In the genomic region with DNA sequence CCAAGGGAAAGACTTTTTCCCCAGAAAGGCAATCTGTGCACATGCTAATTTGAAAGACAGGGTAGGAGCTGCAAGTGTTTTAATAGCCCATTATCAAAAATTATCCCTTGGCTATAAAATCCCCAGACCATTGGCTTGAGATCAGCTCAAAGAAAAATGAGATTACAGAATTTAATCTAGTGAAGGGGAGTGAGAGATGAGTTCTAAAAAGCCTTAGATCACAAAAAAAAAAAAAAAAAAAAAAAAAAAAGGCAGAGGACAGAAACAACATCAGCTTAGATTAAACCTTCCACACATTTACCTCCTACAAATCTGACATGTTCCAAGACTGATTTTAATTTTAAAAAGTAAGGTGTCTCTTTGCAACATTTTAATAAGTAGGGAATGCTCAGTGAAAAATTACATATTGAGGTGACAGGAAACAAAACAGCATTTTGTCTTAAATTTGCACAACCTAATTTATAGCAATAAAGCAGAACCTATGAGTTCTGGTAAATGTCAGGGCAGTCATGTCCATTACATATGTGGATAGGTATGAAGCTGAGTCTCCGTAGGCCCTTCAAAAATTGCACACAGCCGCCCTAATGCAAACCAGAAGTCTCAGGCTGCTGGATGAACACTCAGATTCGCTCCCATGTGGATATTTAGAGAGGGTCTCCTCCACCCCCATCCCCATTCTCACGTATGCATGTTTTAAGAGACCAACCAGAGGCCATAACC, we compare ENCODE assay signal across 12 cellular contexts. TPM values are rescaled to one million over a fixed set of nuclear protein-coding genes. Genes with fewer than 3 reads are reported as not detected.
DNase-seq lines count a peak whose midpoint lies in the region; ATAC-seq and TF ChIP-seq lines count a peak whose summit lies in the region.
"Had no signal": no experiment of that assay in that cellular context is flagged by ENCODE, and none has a peak within 500 bp of the region (broad histone marks: within the 10 kb centered on the region; RNA-seq: fewer than 3 reads in every experiment).

No MANE protein-coding gene starts in this region.

- H3K27ac Mint-ChIP-seq in activated naive CD4-positive, alpha-beta T cell treated with anti-CD3 and anti-CD28 coated beads for 36 hours, result no peak overlapping the region
- H3K27ac Mint-ChIP-seq: activated naive CD8-positive, alpha-beta T cell treated with anti-CD3 and anti-CD28 coated beads, Interleukin-2, amount 50 U/mL, for 24 hours; dendritic cell treated with granulocyte-macrophage colony-stimulating factor and Interleukin-4, amounts not matched to agents 40 ng/mL and 50 ng/mL, for 4 days had no signal

- H4K20me1 ChIP-seq in hepatocyte (ENCODE audit: insufficient read depth, poor library complexity, severe bottlenecking), result peaks cover 12% of the 10 kb centered on the region

- H3K4me3 ChIP-seq in cardiac fibroblast (replicated peaks in 1 of 2; ENCODE audit: low read depth in 2 of 2, low read length in 2 of 2) (no peak overlapping the region), hepatocyte (no peak overlapping the region), subcutaneous abdominal adipose tissue (ENCODE audit: low read depth in 1 of 5, low read length in 5 of 5) (no peak overlapping the region)
- H3K4me3 ChIP-seq: Peyer's patch had no signal

- H3K27me3 ChIP-seq in hepatocyte, result no peaks in the 10 kb centered on the region
- H3K27me3 ChIP-seq in subcutaneous abdominal adipose tissue (ENCODE audit: control insufficient read depth in 5 of 5, insufficient read depth in 4 of 5, low read length in 5 of 5), result no peaks in the 10 kb centered on the region
- H3K27me3 ChIP-seq: Peyer's patch had no signal

- CTCF ChIA-PET in activated naive CD4-positive, alpha-beta T cell treated with anti-CD3 and anti-CD28 coated beads for 36 hours (lab: Charles Lee), result no interaction called here

- TF ChIP-seq CTCF in cardiac fibroblast (IDR thresholded peaks at IDR 0.05; ENCODE audit: low read depth, low read length), result no peak
- no peak for TF ChIP-seq CTCF in hepatocyte (IDR thresholded peaks at IDR 0.05; ENCODE audit: poor library complexity)

- H3K27ac ChIP-seq in hepatocyte (peak overlapping the region; percentile 49), subcutaneous abdominal adipose tissue (ENCODE audit: low read depth, low read length) (peak overlapping the region; percentile 62)

- peak; percentile 7 for DNase-seq in NCI-H2171 treated with DMSO at 0.1 percent for 48 hours (lab: John Stamatoyannopoulos, UW)
- no peak for DNase-seq in NCI-H2171 (lab: John Stamatoyannopoulos, UW)
- peak; percentile 54 to 63 for DNase-seq in cardiac fibroblast (ENCODE audit: low read depth in 2 of 2)
- DNase-seq in hepatocyte (ENCODE audit: low spot score), result peak; percentile 50
- no peak for DNase-seq in LoVo (ENCODE audit: low spot score)
- DNase-seq in activated naive CD4-positive, alpha-beta T cell treated with anti-CD3 and anti-CD28 coated beads for 36 hours, result no peak
- DNase-seq: activated naive CD8-positive, alpha-beta T cell treated with anti-CD3 and anti-CD28 coated beads, Interleukin-2, amount 50 U/mL, for 24 hours; activated T-cell treated with anti-CD3 and anti-CD28 coated beads, Interleukin-2, amount 50 U/mL, for 4 hours had no signal

- no peak overlapping the region for H3K4me3 Mint-ChIP-seq in activated naive CD4-positive, alpha-beta T cell treated with anti-CD3 and anti-CD28 coated beads for 36 hours
- H3K4me3 Mint-ChIP-seq: activated naive CD8-positive, alpha-beta T cell treated with anti-CD3 and anti-CD28 coated beads, Interleukin-2, amount 50 U/mL, for 24 hours; activated T-cell treated with anti-CD3 and anti-CD28 coated beads, Interleukin-2, amount 50 U/mL, for 4 hours; dendritic cell treated with granulocyte-macrophage colony-stimulating factor and Interleukin-4, amounts not matched to agents 40 ng/mL and 50 ng/mL, for 4 days had no signal

- H3K4me1 Mint-ChIP-seq in activated naive CD4-positive, alpha-beta T cell treated with anti-CD3 and anti-CD28 coated beads for 36 hours (ENCODE audit: low read depth), result no peaks in the 10 kb centered on the region

- 35% methylated on average over 4 of the region's 4 CpGs for WGBS in hepatocyte (ENCODE audit: low lambda C conversion rate, missing lambda C conversion rate)

- H3K4me1 ChIP-seq in hepatocyte (ENCODE audit: insufficient read depth) (peaks cover 36% of the 10 kb centered on the region), subcutaneous abdominal adipose tissue (ENCODE audit: control insufficient read depth in 5 of 5, insufficient read depth in 5 of 5, low read length in 5 of 5) (peaks cover 6 to 54% (median 48%) of the 10 kb centered on the region in 5 donors)

- no peaks in the 10 kb centered on the region for H3K9me2 ChIP-seq in hepatocyte (replicated peaks; ENCODE audit: insufficient read depth)

- H3K36me3 Mint-ChIP-seq in activated naive CD4-positive, alpha-beta T cell treated with anti-CD3 and anti-CD28 coated beads for 36 hours (ENCODE audit: low read depth), result no peaks in the 10 kb centered on the region

- no peak for ATAC-seq in GM18870 (IDR thresholded peaks at IDR 0.05; ENCODE audit: unreplicated experiment)
- ATAC-seq: activated naive CD8-positive, alpha-beta T cell treated with anti-CD3 and anti-CD28 coated beads, Interleukin-2, amount 50 U/mL, for 24 hours; activated T-cell treated with anti-CD3 and anti-CD28 coated beads, Interleukin-2, amount 50 U/mL, for 4 hours had no signal

- H2AFZ ChIP-seq in hepatocyte, result no peak overlapping the region

- H3K36me3 ChIP-seq in hepatocyte (replicated peaks; ENCODE audit: insufficient read depth, low read depth) (no peaks in the 10 kb centered on the region), subcutaneous abdominal adipose tissue (ENCODE audit: control insufficient read depth in 5 of 5, insufficient read depth in 5 of 5, low read length in 5 of 5) (peaks cover 0 to 2% (median 0%) of the 10 kb centered on the region in 5 donors)
- H3K36me3 ChIP-seq: Peyer's patch had no signal

- H3K9me3 Mint-ChIP-seq in activated naive CD4-positive, alpha-beta T cell treated with anti-CD3 and anti-CD28 coated beads for 36 hours, result no peaks in the 10 kb centered on the region
- H3K9me3 Mint-ChIP-seq: activated T-cell treated with anti-CD3 and anti-CD28 coated beads, Interleukin-2, amount 50 U/mL, for 4 hours; dendritic cell treated with granulocyte-macrophage colony-stimulating factor and Interleukin-4, amounts not matched to agents 40 ng/mL and 50 ng/mL, for 4 days had no signal

- H3K9ac ChIP-seq in subcutaneous abdominal adipose tissue (ENCODE audit: low read length in 5 of 5), result peak overlapping the region in 1 of 5 donors; percentile 56

- H3K9me3 ChIP-seq in hepatocyte (ENCODE audit: low read depth) (no peaks in the 10 kb centered on the region), subcutaneous abdominal adipose tissue (ENCODE audit: control insufficient read depth in 5 of 5, low read length in 5 of 5) (no peaks in the 10 kb centered on the region)
- H3K9me3 ChIP-seq: Peyer's patch had no signal

- peaks cover 55% of the 10 kb centered on the region for H3K79me2 ChIP-seq in hepatocyte

- peaks cover 22% of the 10 kb centered on the region for H3K27me3 Mint-ChIP-seq in activated naive CD4-positive, alpha-beta T cell treated with anti-CD3 and anti-CD28 coated beads for 36 hours (ENCODE audit: low read depth)

- H3K4me2 ChIP-seq in hepatocyte, result peak overlapping the region; percentile 64

- intact Hi-C loops in activated naive CD4-positive, alpha-beta T cell treated with anti-CD3 and anti-CD28 coated beads for 36 hours (cut with micrococcal nuclease), result no loop called here

RNA-seq across cellular contexts. Expression of a gene that starts 43.4 kb away (rescaled TPM):
- total RNA-seq in hepatocyte, result 22.8 and 27.3 TPM in 2 replicates
- polyA plus RNA-seq in hepatocyte, result 13.4 and 15.2 TPM in 2 replicates
- total RNA-seq in activated naive CD4-positive, alpha-beta T cell treated with anti-CD3 and anti-CD28 coated beads for 36 hours, result not detected

Comparison
In these comparisons a context has a peak if more than half of its experiments do, and no peak if none do; other contexts are left out.
1. DNase-seq: peak in NCI-H2171 treated with DMSO at 0.1 percent for 48 hours (single experiment), cardiac fibroblast (2 of 2) and hepatocyte (single experiment); none in NCI-H2171 (single experiment), LoVo (single experiment) and activated naive CD4-positive, alpha-beta T cell treated with anti-CD3 and anti-CD28 coated beads for 36 hours (single experiment).
2. RNA of a gene that starts 43.4 kb away (total RNA-seq): 22.8 to 27.3 TPM in hepatocyte; not detected in activated naive CD4-positive, alpha-beta T cell treated with anti-CD3 and anti-CD28 coated beads for 36 hours; every median in the first group is over 10 times any median in the second.